In genomic region chr5:79173626-79174025, GRCh38 we compare ENCODE assay signal across 19 cellular contexts.
DNase-seq lines count a peak whose midpoint lies in the region; ATAC-seq and TF ChIP-seq lines count a peak whose summit lies in the region.
"Had no signal": no experiment of that assay in that cellular context is flagged by ENCODE, and none has a peak within 500 bp of the region (broad histone marks: within the 10 kb centered on the region; RNA-seq: fewer than 3 reads in every experiment).

No MANE protein-coding gene starts in this region.

- no peak overlapping the region for H3K27ac Mint-ChIP-seq in activated naive CD4-positive, alpha-beta T cell treated with anti-CD3 and anti-CD28 coated beads, Interleukin-2, amount 10 ng/mL, durations not matched to agents 7 days and 5 days
- H3K27ac Mint-ChIP-seq: naive B cell; stimulated activated effector memory CD8-positive, alpha-beta T cell treated with anti-CD3 and anti-CD28 coated beads, Interleukin-12 subunit alpha, Interleukin-12 subunit beta, amount 100 ng/mL, for 72 hours had no signal

- no peaks in the 10 kb centered on the region for H3K27me3 ChIP-seq in HAP-1 (ENCODE audit: low read depth)
- H3K27me3 ChIP-seq: colonic mucosa, foreskin keratinocyte, spleen, tibial artery had no signal

- peaks cover 60% of the 10 kb centered on the region for H3K4me1 ChIP-seq in HAP-1
- peaks cover 9% of the 10 kb centered on the region for H3K4me1 ChIP-seq in mucosa of descending colon (ENCODE audit: low read depth)
- H3K4me1 ChIP-seq: colonic mucosa, spleen, tibial artery had no signal

- no peak overlapping the region for H3K4me3 Mint-ChIP-seq in activated naive CD4-positive, alpha-beta T cell treated with anti-CD3 and anti-CD28 coated beads, Interleukin-2, amount 10 ng/mL, durations not matched to agents 7 days and 5 days
- H3K4me3 Mint-ChIP-seq: naive B cell; stimulated activated effector memory CD8-positive, alpha-beta T cell treated with anti-CD3 and anti-CD28 coated beads, Interleukin-12 subunit alpha, Interleukin-12 subunit beta, amount 100 ng/mL, for 72 hours had no signal

- H3K4me1 Mint-ChIP-seq in activated naive CD4-positive, alpha-beta T cell treated with anti-CD3 and anti-CD28 coated beads, Interleukin-2, amount 10 ng/mL, durations not matched to agents 7 days and 5 days, result no peaks in the 10 kb centered on the region
- H3K4me1 Mint-ChIP-seq: naive B cell; stimulated activated effector memory CD8-positive, alpha-beta T cell treated with anti-CD3 and anti-CD28 coated beads, Interleukin-12 subunit alpha, Interleukin-12 subunit beta, amount 100 ng/mL, for 72 hours had no signal

- in situ Hi-C loops in HAP-1 (cut with MboI; ENCODE audit: low sequenced_read_pairs), result no loop called here

- H3K27me3 Mint-ChIP-seq in activated naive CD4-positive, alpha-beta T cell treated with anti-CD3 and anti-CD28 coated beads, Interleukin-2, amount 10 ng/mL, durations not matched to agents 7 days and 5 days, result peaks cover 3% of the 10 kb centered on the region

- intact Hi-C loops in mucosa of descending colon (cut with DNase I, micrococcal nuclease), result no loop called here

- POLR2A ChIA-PET in RWPE1 (lab: Yijun Ruan, JAX; ENCODE audit: low non-redundant PET), result interaction anchor here (0.6 kb wide), 1 partner anchor 13 kb away, joined by 9 read pairs; no protein-coding TSS in a partner anchor

- DNase-seq in HAP-1 (ENCODE audit: low spot score in 2 of 2), result peak; percentile 64 to 86
- peak; percentile 69 for DNase-seq in NCI-H1436 treated with DMSO at 0.1 percent for 48 hours (lab: John Stamatoyannopoulos, UW)
- peak; percentile 36 for DNase-seq in RWPE1 (ENCODE audit: low spot score)
- DNase-seq in mucosa of descending colon, result peak in 1 of 3 donors; percentile 28
- no peak for DNase-seq in activated naive CD4-positive, alpha-beta T cell treated with anti-CD3 and anti-CD28 coated beads, Interleukin-2, amount 10 ng/mL, durations not matched to agents 7 days and 5 days
- DNase-seq in activated CD8-positive, alpha-beta memory T cell treated with anti-CD3 and anti-CD28 coated beads, Interleukin-2, amount 50 U/mL, for 4 hours, result no peak
- DNase-seq: activated CD4-positive, CD25-positive, alpha-beta regulatory T cell; colonic mucosa; foreskin keratinocyte; KBM-7; left ventricle myocardium superior; naive B cell; NCI-H1092; spleen; tibial artery had no signal

- H3K4me3 ChIP-seq in HAP-1 (no peak overlapping the region), mucosa of descending colon (no peak overlapping the region)
- H3K4me3 ChIP-seq: colonic mucosa, spleen, tibial artery had no signal

- CTCF ChIA-PET in RWPE1 (lab: Yijun Ruan, JAX), result interaction anchor here (0.6 to 1.6 kb wide), 2 partner anchors 29 to 40 kb away, joined by 5 read pairs; no protein-coding TSS in a partner anchor
- CTCF ChIA-PET in activated naive CD4-positive, alpha-beta T cell treated with anti-CD3 and anti-CD28 coated beads, Interleukin-2, amount 10 ng/mL, durations not matched to agents 7 days and 5 days (lab: Charles Lee), result no interaction called here

- H3K36me3 Mint-ChIP-seq in activated naive CD4-positive, alpha-beta T cell treated with anti-CD3 and anti-CD28 coated beads, Interleukin-2, amount 10 ng/mL, durations not matched to agents 7 days and 5 days, result no peaks in the 10 kb centered on the region
- H3K36me3 Mint-ChIP-seq: naive B cell; stimulated activated effector memory CD8-positive, alpha-beta T cell treated with anti-CD3 and anti-CD28 coated beads, Interleukin-12 subunit alpha, Interleukin-12 subunit beta, amount 100 ng/mL, for 72 hours had no signal

- no peaks in the 10 kb centered on the region for H3K9me3 Mint-ChIP-seq in activated naive CD4-positive, alpha-beta T cell treated with anti-CD3 and anti-CD28 coated beads, Interleukin-2, amount 10 ng/mL, durations not matched to agents 7 days and 5 days
- H3K9me3 Mint-ChIP-seq: naive B cell; stimulated activated effector memory CD8-positive, alpha-beta T cell treated with anti-CD3 and anti-CD28 coated beads, Interleukin-12 subunit alpha, Interleukin-12 subunit beta, amount 100 ng/mL, for 72 hours had no signal

- H3K9me3 ChIP-seq in HAP-1, result no peaks in the 10 kb centered on the region
- no peaks in the 10 kb centered on the region for H3K9me3 ChIP-seq in mucosa of descending colon
- H3K9me3 ChIP-seq: colonic mucosa, spleen, tibial artery had no signal

- TF ChIP-seq CTCF in RWPE1 (conservative IDR thresholded peaks at IDR 0.05; ENCODE audit: low read depth), result no peak
- TF ChIP-seq CTCF in mucosa of descending colon (IDR thresholded peaks at IDR 0.05), result no peak

- no peak overlapping the region for H3K27ac ChIP-seq in RWPE1
- H3K27ac ChIP-seq: colonic mucosa, foreskin keratinocyte, HL-60, spleen, tibial artery had no signal

- ATAC-seq in mucosa of descending colon, result peak; percentile 80
- no peak for ATAC-seq in GM19455 (IDR thresholded peaks at IDR 0.05; ENCODE audit: unreplicated experiment)
- ATAC-seq: foreskin keratinocyte; left ventricle myocardium superior; Right ventricle myocardium inferior; stimulated activated effector memory CD8-positive, alpha-beta T cell treated with anti-CD3 and anti-CD28 coated beads, Interleukin-12 subunit alpha, Interleukin-12 subunit beta, amount 100 ng/mL, for 72 hours had no signal

- H3K36me3 ChIP-seq in HAP-1 (replicated peaks), result no peaks in the 10 kb centered on the region
- no peaks in the 10 kb centered on the region for H3K36me3 ChIP-seq in mucosa of descending colon (ENCODE audit: low read depth)
- H3K36me3 ChIP-seq: colonic mucosa, spleen, tibial artery had no signal

Comparison
In these comparisons a context has a peak if more than half of its experiments do, and no peak if none do; other contexts are left out.
1. DNase-seq: peak in HAP-1 (2 of 2), NCI-H1436 treated with DMSO at 0.1 percent for 48 hours (single experiment) and RWPE1 (single experiment); none in activated naive CD4-positive, alpha-beta T cell treated with anti-CD3 and anti-CD28 coated beads, Interleukin-2, amount 10 ng/mL, durations not matched to agents 7 days and 5 days (single experiment) and activated CD8-positive, alpha-beta memory T cell treated with anti-CD3 and anti-CD28 coated beads, Interleukin-2, amount 50 U/mL, for 4 hours (single experiment).